Comparison of ENCODE assay signal across 24 cellular contexts in the genomic region with DNA sequence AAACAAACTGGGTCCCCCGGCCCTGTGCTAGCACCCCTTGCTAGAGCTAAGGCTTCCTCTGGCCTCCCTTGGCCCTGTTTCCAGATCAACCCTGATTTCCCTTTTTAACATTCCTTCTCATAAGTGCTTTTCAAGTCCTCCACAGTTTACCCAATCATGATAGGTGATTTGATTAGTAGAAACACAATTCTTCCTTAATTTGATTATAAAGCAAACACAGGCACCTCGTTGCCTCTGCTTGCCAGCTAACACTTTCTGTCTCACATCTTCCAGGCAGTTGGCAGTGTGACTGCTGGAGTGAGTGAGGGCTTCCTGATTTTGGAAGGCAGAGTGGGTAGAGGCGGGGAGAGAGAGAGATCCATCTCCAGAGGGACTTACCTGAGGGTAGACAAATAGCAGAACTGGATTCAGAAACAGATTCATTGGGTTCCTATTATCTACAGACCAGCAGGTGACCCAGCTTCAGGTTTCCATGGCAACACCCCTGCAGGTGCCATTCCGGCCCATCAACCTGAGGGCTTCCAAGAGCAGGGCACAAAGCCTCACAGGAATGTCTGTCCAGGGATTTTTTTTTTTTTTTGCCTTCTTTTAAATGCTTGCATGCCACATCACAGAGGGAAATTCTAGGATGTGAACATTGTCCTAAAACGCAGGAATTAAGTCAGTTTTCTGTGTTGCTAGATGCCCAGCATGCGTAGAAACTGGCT.
A peak's percentile ranks its signal among the peaks of the same experiment; 100 is the strongest.
DNase-seq lines count a peak whose midpoint lies in the region; ATAC-seq, FAIRE-seq and TF ChIP-seq lines count a peak whose summit lies in the region.
"Had no signal": no experiment of that assay in that cellular context is flagged by ENCODE, and none has a peak within 500 bp of the region (broad histone marks: within the 10 kb centered on the region; RNA-seq: fewer than 3 reads in every experiment).

No MANE protein-coding gene starts in this region.

- whole genome bisulfite sequencing in esophagus muscularis mucosa, result 82% methylated on average over 6 of the region's 6 CpGs

- H3K4me3 ChIP-seq in esophagus muscularis mucosa, result no peak overlapping the region
- no peak overlapping the region for H3K4me3 ChIP-seq in kidney (ENCODE audit: low read length in 2 of 2)
- H3K4me3 ChIP-seq: A549, gastrocnemius medialis, transverse colon had no signal

- H3K36me3 ChIP-seq in esophagus muscularis mucosa (no peaks in the 10 kb centered on the region), kidney (ENCODE audit: control insufficient read depth in 1 of 2, insufficient read depth in 2 of 2, low read length in 2 of 2) (no peaks in the 10 kb centered on the region)
- H3K36me3 ChIP-seq: gastrocnemius medialis, transverse colon had no signal

- peaks cover 69% of the 10 kb centered on the region for H3K4me1 Mint-ChIP-seq in stimulated activated memory B cell treated with anti-CD40 and anti-IgM and Interleukin-4, amounts not matched to agents 10 μg/mL and 1 μg/mL and 100 μg/mL, for 72 hours
- peaks cover 6% of the 10 kb centered on the region for H3K4me1 Mint-ChIP-seq in activated T-helper 17 cell treated with anti-CD3 and anti-CD28 coated beads, Interleukin-2, amount 50 U/mL, for 72 hours

- peak overlapping the region; percentile 51 for H3K27ac Mint-ChIP-seq in stimulated activated memory B cell treated with anti-CD40 and anti-IgM and Interleukin-4, amounts not matched to agents 10 μg/mL and 1 μg/mL and 100 μg/mL, for 72 hours
- no peak overlapping the region for H3K27ac Mint-ChIP-seq in activated T-helper 17 cell treated with anti-CD3 and anti-CD28 coated beads, Interleukin-2, amount 50 U/mL, for 72 hours
- H3K27ac Mint-ChIP-seq: activated naive CD8-positive, alpha-beta T cell treated with anti-CD3 and anti-CD28 coated beads, Interleukin-2, amount 50 U/mL, for 24 hours; T-helper 2 cell treated with Interferon-gamma antibody and Interleukin-4, amounts not matched to agents 5 μg/mL and 100 μg/mL, for 36 hours had no signal

- no peak overlapping the region for H3K9ac ChIP-seq in kidney (ENCODE audit: low read length in 2 of 2)

- no peak for TF ChIP-seq EP300 in esophagus muscularis mucosa (IDR thresholded peaks at IDR 0.05)

- H3K27me3 ChIP-seq in esophagus muscularis mucosa, result no peaks in the 10 kb centered on the region
- H3K27me3 ChIP-seq: gastrocnemius medialis, transverse colon had no signal

- no peak for TF ChIP-seq POLR2A in esophagus muscularis mucosa (IDR thresholded peaks at IDR 0.05; ENCODE audit: low read depth)

- FAIRE-seq in kidney (lab: Jason Lieb, UNC), result no peak
- FAIRE-seq: A549 had no signal

- no peak for ATAC-seq in stimulated activated memory B cell treated with anti-CD40 and anti-IgM and Interleukin-4, amounts not matched to agents 10 μg/mL and 1 μg/mL and 100 μg/mL, for 72 hours
- no peak for ATAC-seq in activated T-helper 17 cell treated with anti-CD3 and anti-CD28 coated beads, Interleukin-2, amount 50 U/mL, for 72 hours (replicated peaks)
- ATAC-seq: A549; activated naive CD8-positive, alpha-beta T cell treated with anti-CD3 and anti-CD28 coated beads, Interleukin-2, amount 50 U/mL, for 24 hours; activated T-cell treated with anti-CD3 and anti-CD28 coated beads, Interleukin-2, amount 50 U/mL, for 4 hours; gastrocnemius medialis; right cardiac atrium had no signal

- H3K4me1 ChIP-seq in esophagus muscularis mucosa (no peaks in the 10 kb centered on the region), kidney (ENCODE audit: control insufficient read depth in 1 of 2, insufficient read depth in 1 of 2, low read depth in 1 of 2, low read length in 2 of 2) (no peaks in the 10 kb centered on the region)
- H3K4me1 ChIP-seq: A549, gastrocnemius medialis, transverse colon had no signal

- TF ChIP-seq CTCF in esophagus muscularis mucosa (IDR thresholded peaks at IDR 0.05) (no peak), kidney (IDR thresholded peaks at IDR 0.05; ENCODE audit: borderline replicate concordance, extremely low read depth, insufficient read depth) (no peak)

- no peaks in the 10 kb centered on the region for H3K9me3 Mint-ChIP-seq in stimulated activated memory B cell treated with anti-CD40 and anti-IgM and Interleukin-4, amounts not matched to agents 10 μg/mL and 1 μg/mL and 100 μg/mL, for 72 hours
- H3K9me3 Mint-ChIP-seq in activated T-helper 17 cell treated with anti-CD3 and anti-CD28 coated beads, Interleukin-2, amount 50 U/mL, for 72 hours, result no peaks in the 10 kb centered on the region
- H3K9me3 Mint-ChIP-seq: activated T-cell treated with anti-CD3 and anti-CD28 coated beads, Interleukin-2, amount 50 U/mL, for 4 hours; T-helper 2 cell treated with Interferon-gamma antibody and Interleukin-4, amounts not matched to agents 5 μg/mL and 100 μg/mL, for 36 hours had no signal

- no peaks in the 10 kb centered on the region for H3K9me3 ChIP-seq in esophagus muscularis mucosa
- no peaks in the 10 kb centered on the region for H3K9me3 ChIP-seq in kidney (ENCODE audit: control insufficient read depth in 1 of 2, low read length in 2 of 2)
- H3K9me3 ChIP-seq: A549, gastrocnemius medialis, transverse colon had no signal

- no peak overlapping the region for H3K4me3 Mint-ChIP-seq in stimulated activated memory B cell treated with anti-CD40 and anti-IgM and Interleukin-4, amounts not matched to agents 10 μg/mL and 1 μg/mL and 100 μg/mL, for 72 hours
- H3K4me3 Mint-ChIP-seq in activated T-helper 17 cell treated with anti-CD3 and anti-CD28 coated beads, Interleukin-2, amount 50 U/mL, for 72 hours, result no peak overlapping the region
- H3K4me3 Mint-ChIP-seq: activated naive CD8-positive, alpha-beta T cell treated with anti-CD3 and anti-CD28 coated beads, Interleukin-2, amount 50 U/mL, for 24 hours; activated T-cell treated with anti-CD3 and anti-CD28 coated beads, Interleukin-2, amount 50 U/mL, for 4 hours; neural crest cell; T-helper 2 cell treated with Interferon-gamma antibody and Interleukin-4, amounts not matched to agents 5 μg/mL and 100 μg/mL, for 36 hours had no signal

- no peak overlapping the region for H3K27ac ChIP-seq in esophagus muscularis mucosa (replicated peaks in 1 of 4)
- no peak overlapping the region for H3K27ac ChIP-seq in kidney (ENCODE audit: low read depth in 2 of 2, low read length in 2 of 2)
- H3K27ac ChIP-seq: A549, gastrocnemius medialis, transverse colon had no signal

- intact Hi-C loops in esophagus muscularis mucosa (cut with DNase I), result no loop called here
- intact Hi-C loops in kidney (cut with DNase I), result no loop called here

- H3K36me3 Mint-ChIP-seq in stimulated activated memory B cell treated with anti-CD40 and anti-IgM and Interleukin-4, amounts not matched to agents 10 μg/mL and 1 μg/mL and 100 μg/mL, for 72 hours, result peaks cover 80% of the 10 kb centered on the region
- H3K36me3 Mint-ChIP-seq in activated T-helper 17 cell treated with anti-CD3 and anti-CD28 coated beads, Interleukin-2, amount 50 U/mL, for 72 hours (ENCODE audit: low read depth), result peaks cover 47% of the 10 kb centered on the region

- peak; percentile 64 for DNase-seq in NCI-H748 (lab: John Stamatoyannopoulos, UW; ENCODE audit: unreplicated experiment)
- no peak for DNase-seq in NCI-H748 treated with DMSO at 0.1 percent for 48 hours (lab: John Stamatoyannopoulos, UW)
- DNase-seq in NCI-H69 (lab: John Stamatoyannopoulos, UW), result peak; percentile 36
- peak; percentile 66 for DNase-seq in esophagus muscularis mucosa (ENCODE audit: extremely low spot score)
- no peak for DNase-seq in C1 segment of cervical spinal cord (lab: John Stamatoyannopoulos, UW)
- DNase-seq in kidney, result no peak
- DNase-seq: activated CD4-positive, alpha-beta T cell treated with anti-CD3 and anti-CD28 coated beads for 48 hours; activated naive CD8-positive, alpha-beta T cell treated with anti-CD3 and anti-CD28 coated beads, Interleukin-2, amount 50 U/mL, for 24 hours; activated T-cell treated with anti-CD3 and anti-CD28 coated beads, Interleukin-2, amount 50 U/mL, for 4 hours; caudate nucleus; DND-41; gastrocnemius medialis; GOT3; IMR-90; NCI-H2081; OCI-M1; right cardiac atrium; stimulated activated CD4-positive, alpha-beta T cell treated with anti-CD3 and anti-CD28 coated beads, Interleukin-2, amount 100 ng/mL, for 24 hours; transverse colon had no signal

- no peaks in the 10 kb centered on the region for H3K27me3 Mint-ChIP-seq in stimulated activated memory B cell treated with anti-CD40 and anti-IgM and Interleukin-4, amounts not matched to agents 10 μg/mL and 1 μg/mL and 100 μg/mL, for 72 hours
- H3K27me3 Mint-ChIP-seq in activated T-helper 17 cell treated with anti-CD3 and anti-CD28 coated beads, Interleukin-2, amount 50 U/mL, for 72 hours, result no peaks in the 10 kb centered on the region
- H3K27me3 Mint-ChIP-seq: activated naive CD8-positive, alpha-beta T cell treated with anti-CD3 and anti-CD28 coated beads, Interleukin-2, amount 50 U/mL, for 24 hours had no signal

Comparison
In these comparisons a context has a peak if more than half of its experiments do, and no peak if none do; other contexts are left out.
1. DNase-seq: peak in NCI-H748 (single experiment), NCI-H69 (single experiment) and esophagus muscularis mucosa (single experiment); none in NCI-H748 treated with DMSO at 0.1 percent for 48 hours (single experiment), C1 segment of cervical spinal cord (0 of 14) and kidney (single experiment).